20 cellular contexts compared by ENCODE assay signal in genomic region chr17:76394166-76394565, GRCh38. TPM values are rescaled to one million over a fixed set of nuclear protein-coding genes. Genes with fewer than 3 reads are reported as not detected.
DNase-seq lines count a peak whose midpoint lies in the region; TF ChIP-seq lines count a peak whose summit lies in the region.
"Had no signal": no experiment of that assay in that cellular context is flagged by ENCODE, and none has a peak within 500 bp of the region (broad histone marks: within the 10 kb centered on the region; RNA-seq: fewer than 3 reads in every experiment).

No MANE protein-coding gene starts in this region.

- peaks cover 17% of the 10 kb centered on the region for H3K4me1 Mint-ChIP-seq in glutamatergic neuron (ENCODE audit: low read depth, unreplicated experiment)
- H3K4me1 Mint-ChIP-seq: activated naive CD4-positive, alpha-beta T cell treated with anti-CD3 and anti-CD28 coated beads, Interleukin-2, amount 10 ng/mL, durations not matched to agents 7 days and 5 days had no signal

- H2BK120ac ChIP-seq in trophoblast cell (ENCODE audit: insufficient read depth, low read length, poor library complexity): no peak overlapping the region

- H2AFZ ChIP-seq in trophoblast cell (ENCODE audit: insufficient read depth, low read length, poor library complexity): no peak overlapping the region

- H3K4me3 ChIP-seq in epithelial cell of proximal tubule (ENCODE audit: low read depth, low read length) (no peak overlapping the region), trophoblast cell (ENCODE audit: low read depth, low read length) (peak overlapping the region; percentile 4)
- H3K4me3 ChIP-seq: gastroesophageal sphincter, tibial artery had no signal

- no peak overlapping the region for H3K9ac ChIP-seq in trophoblast cell (ENCODE audit: low read length)

- H3K23ac ChIP-seq in trophoblast cell (ENCODE audit: low read length): no peak overlapping the region

- H3K27ac ChIP-seq in trophoblast cell (ENCODE audit: low read depth, low read length): no peak overlapping the region
- H3K27ac ChIP-seq: gastroesophageal sphincter, tibial artery had no signal

- no peak overlapping the region for H2BK5ac ChIP-seq in trophoblast cell (ENCODE audit: low read depth, low read length, poor library complexity)

- H3K27me3 Mint-ChIP-seq in glutamatergic neuron (ENCODE audit: unreplicated experiment): peaks cover 11% of the 10 kb centered on the region
- H3K27me3 Mint-ChIP-seq: activated naive CD4-positive, alpha-beta T cell treated with anti-CD3 and anti-CD28 coated beads, Interleukin-2, amount 10 ng/mL, durations not matched to agents 7 days and 5 days; CD4-positive, alpha-beta memory T cell; naive thymus-derived CD8-positive, alpha-beta T cell had no signal

- H2BK12ac ChIP-seq in trophoblast cell (ENCODE audit: low read length): no peak overlapping the region

- no CpG with 5 or more reads among the region's 10 CpGs for WGBS in trophoblast cell (ENCODE audit: extremely low coverage, insufficient coverage, insufficient read length)

- H3K27ac Mint-ChIP-seq in glutamatergic neuron (ENCODE audit: unreplicated experiment): no peak overlapping the region
- H3K27ac Mint-ChIP-seq: CD4-positive, alpha-beta memory T cell; naive thymus-derived CD8-positive, alpha-beta T cell; T-helper 2 cell treated with Interferon-gamma antibody and Interleukin-4, amounts not matched to agents 5 μg/mL and 100 μg/mL, for 36 hours had no signal

- H3K4me2 ChIP-seq in trophoblast cell (ENCODE audit: low read length): no peak overlapping the region

- no peaks in the 10 kb centered on the region for H3K27me3 ChIP-seq in trophoblast cell (ENCODE audit: insufficient read depth, low read length)
- H3K27me3 ChIP-seq: gastroesophageal sphincter, tibial artery had no signal

- no peak overlapping the region for H3K14ac ChIP-seq in trophoblast cell (ENCODE audit: low read length)

- H3K18ac ChIP-seq in trophoblast cell (ENCODE audit: low read length): no peak overlapping the region

- peaks cover 6% of the 10 kb centered on the region for H3K9me3 ChIP-seq in trophoblast cell (ENCODE audit: insufficient read depth, low read depth, low read length)
- H3K9me3 ChIP-seq: gastroesophageal sphincter, tibial artery had no signal

- no peak overlapping the region for H4K91ac ChIP-seq in trophoblast cell (ENCODE audit: low read depth, low read length)

- H3K36me3 ChIP-seq in trophoblast cell (ENCODE audit: control insufficient read depth in 1 of 2, insufficient read depth in 2 of 2, low read length in 2 of 2): peaks cover 53 to 59% of the 10 kb centered on the region in 2 experiments

- no peak overlapping the region for H2AK5ac ChIP-seq in trophoblast cell (ENCODE audit: low read length)

- TF ChIP-seq CTCF in epithelial cell of proximal tubule (conservative IDR thresholded peaks at IDR 0.05; ENCODE audit: low read depth, low read length) (no peak), glutamatergic neuron (IDR thresholded peaks at IDR 0.05; ENCODE audit: partially characterized antibody, unreplicated experiment) (no peak)

- DNase-seq in DMS79 treated with DMSO at 0.1 percent for 48 hours (lab: John Stamatoyannopoulos, UW) (peak; percentile 46), NCI-H510A treated with DMSO at 0.1 percent for 48 hours (lab: John Stamatoyannopoulos, UW) (peak; percentile 68), epithelial cell of proximal tubule (ENCODE audit: low read depth) (peak; percentile 86), trophoblast cell (peak; percentile 73 to 80), NCI-H1092 (lab: John Stamatoyannopoulos, UW) (no peak), glutamatergic neuron (no peak), NCI-H2029 treated with DMSO at 0.1 percent for 48 hours (lab: John Stamatoyannopoulos, UW) (no peak), SIG-M5 treated with dmso at 0.1 percent for 504 hours (lab: John Stamatoyannopoulos, UW; ENCODE audit: unreplicated experiment) (no peak)
- DNase-seq: activated naive CD4-positive, alpha-beta T cell treated with anti-CD3 and anti-CD28 coated beads, Interleukin-2, amount 10 ng/mL, durations not matched to agents 7 days and 5 days; activated T-cell treated with anti-CD3 and anti-CD28 coated beads, Interleukin-2, amount 50 U/mL, for 48 hours; caudate nucleus; CD4-positive, alpha-beta memory T cell; HCEC 1CT; left colon; naive thymus-derived CD8-positive, alpha-beta T cell; stimulated activated CD4-positive, alpha-beta T cell treated with anti-CD3 and anti-CD28 coated beads, Interleukin-2, amount 100 ng/mL, for 24 hours; stimulated activated naive CD4-positive, alpha-beta T cell treated with Interleukin-2 at 50 U/mL for 16 hours; tibial artery had no signal

- H3K4me1 ChIP-seq in trophoblast cell (ENCODE audit: control insufficient read depth in 1 of 2, insufficient read depth in 2 of 2, low read length in 2 of 2): peaks cover 0 to 3% of the 10 kb centered on the region in 2 experiments
- H3K4me1 ChIP-seq: tibial artery had no signal

- H4K8ac ChIP-seq in trophoblast cell (ENCODE audit: low read depth, low read length): no peak overlapping the region

- H3K9me3 Mint-ChIP-seq in glutamatergic neuron (ENCODE audit: unreplicated experiment): no peaks in the 10 kb centered on the region
- H3K9me3 Mint-ChIP-seq: activated naive CD4-positive, alpha-beta T cell treated with anti-CD3 and anti-CD28 coated beads, Interleukin-2, amount 10 ng/mL, durations not matched to agents 7 days and 5 days; CD4-positive, alpha-beta memory T cell; naive thymus-derived CD8-positive, alpha-beta T cell; T-helper 2 cell treated with Interferon-gamma antibody and Interleukin-4, amounts not matched to agents 5 μg/mL and 100 μg/mL, for 36 hours had no signal

- no peak overlapping the region for H3K4me3 Mint-ChIP-seq in glutamatergic neuron (ENCODE audit: unreplicated experiment)
- H3K4me3 Mint-ChIP-seq: activated naive CD4-positive, alpha-beta T cell treated with anti-CD3 and anti-CD28 coated beads, Interleukin-2, amount 10 ng/mL, durations not matched to agents 7 days and 5 days; CD4-positive, alpha-beta memory T cell; naive thymus-derived CD8-positive, alpha-beta T cell; T-helper 2 cell treated with Interferon-gamma antibody and Interleukin-4, amounts not matched to agents 5 μg/mL and 100 μg/mL, for 36 hours had no signal

- H3K4ac ChIP-seq in trophoblast cell (ENCODE audit: low read depth, low read length): no peak overlapping the region

- H3K79me2 ChIP-seq in trophoblast cell (ENCODE audit: control insufficient read depth, insufficient read depth, low read length, poor library complexity): no peaks in the 10 kb centered on the region

- no peaks in the 10 kb centered on the region for H3K79me1 ChIP-seq in trophoblast cell (ENCODE audit: low read length)

- H4K12ac ChIP-seq in trophoblast cell (ENCODE audit: low read depth, low read length): no peak overlapping the region

- H3K36me3 Mint-ChIP-seq in glutamatergic neuron (ENCODE audit: unreplicated experiment): no peaks in the 10 kb centered on the region

RNA-seq across cellular contexts. Expression of gene SPHK1, which starts 9.8 kb away (rescaled TPM):
- total RNA-seq in epithelial cell of proximal tubule: 54.5 and 81.2 TPM in 2 replicates
- 22.4 and 23.4 TPM in 2 replicates for polyA plus RNA-seq in trophoblast cell (2013)
- 3.1 TPM for total RNA-seq in glutamatergic neuron (ENCODE audit: unreplicated experiment)

RNA-seq across cellular contexts. Expression of gene PRPSAP1, which starts 40.5 kb away (rescaled TPM):
- total RNA-seq in epithelial cell of proximal tubule: 57.5 and 63.4 TPM in 2 replicates
- polyA plus RNA-seq in trophoblast cell (2013): 24.2 and 25.4 TPM in 2 replicates
- total RNA-seq in glutamatergic neuron (ENCODE audit: unreplicated experiment): 68.5 TPM

RNA-seq across cellular contexts. Expression of gene UBE2O, which starts 58.8 kb away (rescaled TPM):
- total RNA-seq in epithelial cell of proximal tubule: 15.6 and 23.6 TPM in 2 replicates
- 13.1 and 13.4 TPM in 2 replicates for polyA plus RNA-seq in trophoblast cell (2013)
- total RNA-seq in glutamatergic neuron (ENCODE audit: unreplicated experiment): 94.3 TPM

Comparison
In these comparisons a context has a peak if more than half of its experiments do, and no peak if none do; other contexts are left out.
1. DNase-seq: peak in DMS79 treated with DMSO at 0.1 percent for 48 hours (single experiment), NCI-H510A treated with DMSO at 0.1 percent for 48 hours (single experiment), epithelial cell of proximal tubule (single experiment) and trophoblast cell (2 of 2); none in NCI-H1092 (single experiment), glutamatergic neuron (single experiment), NCI-H2029 treated with DMSO at 0.1 percent for 48 hours (single experiment) and SIG-M5 treated with dmso at 0.1 percent for 504 hours (single experiment).
2. RNA of gene SPHK1, which starts 9.8 kb away (total RNA-seq): 54.5 to 81.2 TPM in epithelial cell of proximal tubule; 3.1 TPM in glutamatergic neuron (single experiment); every median in the first group is over 10 times any median in the second.